In genomic region chr17:81511800-81512559, GRCh38 we compare ENCODE assay signal across 8 cellular contexts. TPM values are rescaled to one million over a fixed set of nuclear protein-coding genes. Genes with fewer than 3 reads are reported as not detected.
DNase-seq lines count a peak whose midpoint lies in the region; ATAC-seq and TF ChIP-seq lines count a peak whose summit lies in the region.

No MANE protein-coding gene starts in this region.

- no peaks in the 10 kb centered on the region for H3K9me3 Mint-ChIP-seq in activated CD4-positive, alpha-beta T cell treated with anti-CD3 and anti-CD28 coated beads, Interleukin-2, amount 10 ng/mL, durations not matched to agents 7 days and 5 days

- peak overlapping the region; percentile 87 for H3K4me2 ChIP-seq in neuronal stem cell (ENCODE audit: insufficient read depth, low read length, poor library complexity, severe bottlenecking)

- H2BK120ac ChIP-seq in neuronal stem cell (ENCODE audit: low read depth, low read length), result no peak overlapping the region

- peaks cover 29 to 39% of the 10 kb centered on the region in 2 donors for H3K36me3 ChIP-seq in neuronal stem cell (replicated peaks in 1 of 2; ENCODE audit: control insufficient read depth in 2 of 2, insufficient read depth in 2 of 2, low read length in 2 of 2)

- no peaks in the 10 kb centered on the region for H3K27me3 Mint-ChIP-seq in activated CD4-positive, alpha-beta T cell treated with anti-CD3 and anti-CD28 coated beads, Interleukin-2, amount 10 ng/mL, durations not matched to agents 7 days and 5 days

- WGBS in neuronal stem cell (ENCODE audit: extremely low coverage in 2 of 2, insufficient read length in 2 of 2, insufficient replicate concordance in 1 of 2), 2 donors, result no CpG with 5 or more reads among the region's 62 CpGs

- peak; percentile 47 for DNase-seq in activated CD4-positive, alpha-beta T cell treated with anti-CD3 and anti-CD28 coated beads, Interleukin-2, amount 10 ng/mL, durations not matched to agents 7 days and 5 days
- DNase-seq in erythroblast (lab: John Stamatoyannopoulos, UW) (peak; percentile 69 to 80), neuronal stem cell (ENCODE audit: low spot score) (no peak), GOT3 (lab: John Stamatoyannopoulos, UW) (no peak), SHP77 treated with DMSO at 0.1 percent for 48 hours (lab: John Stamatoyannopoulos, UW) (no peak)

- H3K4ac ChIP-seq in neuronal stem cell (ENCODE audit: low read length), result peak overlapping the region; percentile 84

- peak overlapping the region; percentile 96 for H3K18ac ChIP-seq in neuronal stem cell (ENCODE audit: low read length)

- H4K8ac ChIP-seq in neuronal stem cell (ENCODE audit: low read depth, low read length), result no peak overlapping the region

- H3K27ac Mint-ChIP-seq in activated CD4-positive, alpha-beta T cell treated with anti-CD3 and anti-CD28 coated beads, Interleukin-2, amount 10 ng/mL, durations not matched to agents 7 days and 5 days, result peak overlapping the region; percentile 83

- H3K27me3 ChIP-seq in neuronal stem cell (ENCODE audit: control insufficient read depth in 3 of 3, insufficient read depth in 3 of 3, low read depth in 1 of 3, low read length in 3 of 3), result no peaks in the 10 kb centered on the region

- H3K27ac ChIP-seq in C4-2B (peak overlapping the region; percentile 94), neuronal stem cell (replicated peaks; ENCODE audit: low read length) (no peak overlapping the region)

- no peak overlapping the region for H4K91ac ChIP-seq in neuronal stem cell (ENCODE audit: low read depth, low read length, poor library complexity)

- peak overlapping the region; percentile 90 to 95 for H3K4me3 ChIP-seq in neuronal stem cell (ENCODE audit: low read length in 2 of 2)

- TF ChIP-seq POLR2A in erythroblast (IDR thresholded peaks at IDR 0.05; ENCODE audit: low read length), result no peak

- CTCF ChIA-PET in activated CD4-positive, alpha-beta T cell treated with anti-CD3 and anti-CD28 coated beads, Interleukin-2, amount 10 ng/mL, durations not matched to agents 7 days and 5 days (lab: Charles Lee), result interaction anchor here (1.5 kb wide), 1 partner anchor 114 kb away, joined by 4 read pairs; no protein-coding TSS in a partner anchor

- ATAC-seq in HG02798 (IDR thresholded peaks at IDR 0.05; ENCODE audit: poor library complexity, unreplicated experiment) (peak; percentile 13), GM21367 (IDR thresholded peaks at IDR 0.05; ENCODE audit: unreplicated experiment) (no peak)

- peaks cover 37% of the 10 kb centered on the region for H3K4me1 Mint-ChIP-seq in activated CD4-positive, alpha-beta T cell treated with anti-CD3 and anti-CD28 coated beads, Interleukin-2, amount 10 ng/mL, durations not matched to agents 7 days and 5 days

- no peak overlapping the region for H2BK15ac ChIP-seq in neuronal stem cell (ENCODE audit: low read length)

- peak overlapping the region; percentile 84 for H3K4me3 Mint-ChIP-seq in activated CD4-positive, alpha-beta T cell treated with anti-CD3 and anti-CD28 coated beads, Interleukin-2, amount 10 ng/mL, durations not matched to agents 7 days and 5 days

- H2AK5ac ChIP-seq in neuronal stem cell (ENCODE audit: low read depth, low read length), result peak overlapping the region; percentile 70

- POLR2A ChIA-PET in activated CD4-positive, alpha-beta T cell treated with anti-CD3 and anti-CD28 coated beads, Interleukin-2, amount 10 ng/mL, durations not matched to agents 7 days and 5 days (lab: Charles Lee), result interaction anchor here (0.6 to 0.7 kb wide), 2 partner anchors 25 to 27 kb away, joined by 3 to 4 read pairs; no protein-coding TSS in a partner anchor

- peaks cover 11 to 19% of the 10 kb centered on the region in 2 donors for H3K4me1 ChIP-seq in neuronal stem cell (ENCODE audit: control insufficient read depth in 2 of 2, insufficient read depth in 1 of 2, low read depth in 1 of 2, low read length in 2 of 2)

- H2BK12ac ChIP-seq in neuronal stem cell (ENCODE audit: low read length), result no peak overlapping the region

- no peak for TF ChIP-seq CTCF in C4-2B (conservative IDR thresholded peaks at IDR 0.05)

- peak overlapping the region; percentile 100 for H3K9ac ChIP-seq in neuronal stem cell (ENCODE audit: low read depth, low read length, poor library complexity)

- H3K14ac ChIP-seq in neuronal stem cell (ENCODE audit: low read length), result peak overlapping the region; percentile 98

- peaks cover 21% of the 10 kb centered on the region for H3K79me1 ChIP-seq in neuronal stem cell (ENCODE audit: low read depth, low read length)

- no peak overlapping the region for H2AFZ ChIP-seq in neuronal stem cell (ENCODE audit: low read length)

- H3K36me3 Mint-ChIP-seq in activated CD4-positive, alpha-beta T cell treated with anti-CD3 and anti-CD28 coated beads, Interleukin-2, amount 10 ng/mL, durations not matched to agents 7 days and 5 days (ENCODE audit: low read depth), result peaks cover 50% of the 10 kb centered on the region

- no peak overlapping the region for H2BK5ac ChIP-seq in neuronal stem cell (ENCODE audit: low read length)

- peak overlapping the region; percentile 100 for H3K23ac ChIP-seq in neuronal stem cell (ENCODE audit: low read depth, low read length, poor library complexity)

- peaks cover 0 to 8% of the 10 kb centered on the region in 2 donors for H3K9me3 ChIP-seq in neuronal stem cell (replicated peaks in 1 of 2; ENCODE audit: control insufficient read depth in 2 of 2, insufficient read depth in 1 of 2, low read depth in 1 of 2, low read length in 2 of 2)

RNA-seq across cellular contexts. Expression of gene ACTG1, which starts 0.6 kb away (rescaled TPM):
- 1,000 to 10,000 TPM; 4,611 to 5,328 TPM for total RNA-seq in activated CD4-positive, alpha-beta T cell treated with anti-CD3 and anti-CD28 coated beads, Interleukin-2, amount 10 ng/mL, durations not matched to agents 7 days and 5 days
- 5,937 TPM for polyA plus RNA-seq in neuronal stem cell (2013, experiment 1 of 2)
- 5,622 TPM for polyA plus RNA-seq in neuronal stem cell (2013, experiment 2 of 2)

RNA-seq across cellular contexts. Expression of gene FSCN2, which starts 16.2 kb away (rescaled TPM):
- under 1 TPM; 0.22 to 0.33 TPM for total RNA-seq in activated CD4-positive, alpha-beta T cell treated with anti-CD3 and anti-CD28 coated beads, Interleukin-2, amount 10 ng/mL, durations not matched to agents 7 days and 5 days
- polyA plus RNA-seq in neuronal stem cell (2013, experiment 1 of 2), result 0.20 TPM
- polyA plus RNA-seq in neuronal stem cell (2013, experiment 2 of 2), result 0.25 TPM

RNA-seq across cellular contexts. Expression of gene FAAP100, which starts 40.2 kb away (rescaled TPM):
- total RNA-seq in activated CD4-positive, alpha-beta T cell treated with anti-CD3 and anti-CD28 coated beads, Interleukin-2, amount 10 ng/mL, durations not matched to agents 7 days and 5 days, result 10 to 100 TPM; 30.8 to 42.1 TPM
- polyA plus RNA-seq in neuronal stem cell (2013, experiment 1 of 2), result 11.8 TPM
- polyA plus RNA-seq in neuronal stem cell (2013, experiment 2 of 2), result 12.1 TPM

Comparison
In these comparisons a context has a peak if more than half of its experiments do, and no peak if none do; other contexts are left out.
1. DNase-seq: peak in activated CD4-positive, alpha-beta T cell treated with anti-CD3 and anti-CD28 coated beads, Interleukin-2, amount 10 ng/mL, durations not matched to agents 7 days and 5 days (single experiment) and erythroblast (2 of 2); none in neuronal stem cell (single experiment), GOT3 (single experiment) and SHP77 treated with DMSO at 0.1 percent for 48 hours (single experiment).